ENCODE assay signal across 9 cellular contexts in the genomic region with DNA sequence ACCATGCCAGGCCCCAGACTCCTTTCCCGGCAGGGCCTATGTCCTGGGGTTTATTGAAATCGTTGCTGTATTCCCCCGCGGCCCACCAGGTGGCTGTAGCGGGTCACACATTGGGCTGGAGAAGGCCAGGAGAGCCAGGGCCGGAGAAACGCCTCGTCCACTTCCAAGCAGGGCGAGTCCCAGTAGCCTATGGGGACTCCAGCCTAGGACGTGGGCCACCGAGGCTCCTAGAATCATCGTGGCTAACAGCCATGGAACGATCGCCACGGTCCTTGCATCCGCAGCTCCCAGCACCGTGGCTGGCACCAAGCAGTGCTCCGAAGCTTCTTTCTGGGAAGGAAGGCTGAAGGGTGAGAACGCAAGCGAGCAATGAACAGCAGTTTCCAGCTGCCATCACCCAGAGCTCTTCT.
DNase-seq lines count a peak whose midpoint lies in the region; ATAC-seq, FAIRE-seq and TF ChIP-seq lines count a peak whose summit lies in the region.
"Had no signal": no experiment of that assay in that cellular context is flagged by ENCODE, and none has a peak within 500 bp of the region (broad histone marks: within the 10 kb centered on the region; RNA-seq: fewer than 3 reads in every experiment).

No MANE protein-coding gene starts in this region.

- no peaks in the 10 kb centered on the region for H3K4me1 ChIP-seq in HEK293 (ENCODE audit: control insufficient read depth, insufficient read depth, low read length)
- peaks cover 2% of the 10 kb centered on the region for H3K4me1 ChIP-seq in astrocyte (ENCODE audit: insufficient read depth, low read length)

- TF ChIP-seq CTCF in AG09319 (IDR thresholded peaks at IDR 0.05; ENCODE audit: low read depth, low read length): peak; percentile 81
- TF ChIP-seq CTCF in HEK293 (tag by site-specific recombination; IDR thresholded peaks at IDR 0.05): peak; percentile 43; the same call in 1 of the 2 replicates
- TF ChIP-seq CTCF in astrocyte (IDR thresholded peaks at IDR 0.05; ENCODE audit: insufficient read depth, low read depth, low read length): peak; percentile 63

- H3K27ac ChIP-seq in HEK293 (ENCODE audit: extremely low read depth, low read depth, low read length): no peak overlapping the region
- no peak overlapping the region for H3K27ac ChIP-seq in astrocyte (ENCODE audit: low read depth, low read length)

- H3K27ac Mint-ChIP-seq in astrocyte (ENCODE audit: unreplicated experiment): no peak overlapping the region

- ATAC-seq in HG02981 (IDR thresholded peaks at IDR 0.05; ENCODE audit: unreplicated experiment) (no peak), HG03354 (IDR thresholded peaks at IDR 0.05; ENCODE audit: poor library complexity, severe bottlenecking, unreplicated experiment) (no peak)

- H3K79me2 ChIP-seq in astrocyte (ENCODE audit: insufficient read depth, low read length): no peaks in the 10 kb centered on the region

- no peak overlapping the region for H3K4me3 Mint-ChIP-seq in astrocyte (ENCODE audit: unreplicated experiment)

- H3K36me3 ChIP-seq in HEK293 (ENCODE audit: control insufficient read depth in 2 of 2, insufficient read depth in 1 of 2, low read length in 2 of 2) (no peaks in the 10 kb centered on the region), astrocyte (ENCODE audit: insufficient read depth, low read length) (no peaks in the 10 kb centered on the region)

- H3K9me3 ChIP-seq in HEK293 (ENCODE audit: control insufficient read depth, insufficient read depth, low read depth, low read length): no peaks in the 10 kb centered on the region
- H3K9me3 ChIP-seq in astrocyte (ENCODE audit: insufficient read depth, low read depth, low read length): no peaks in the 10 kb centered on the region

- no peaks in the 10 kb centered on the region for H3K9me3 Mint-ChIP-seq in astrocyte (ENCODE audit: unreplicated experiment)

- no peaks in the 10 kb centered on the region for H3K36me3 Mint-ChIP-seq in astrocyte (ENCODE audit: low read depth, unreplicated experiment)

- peaks cover 11% of the 10 kb centered on the region for H3K27me3 Mint-ChIP-seq in astrocyte (ENCODE audit: low read depth, unreplicated experiment)

- POLR2A ChIA-PET in HEK293 (lab: Yijun Ruan, JAX): no interaction called here

- H4K20me1 ChIP-seq in astrocyte (ENCODE audit: insufficient read depth, low read length): no peaks in the 10 kb centered on the region

- DNase-seq in AG09319 (ENCODE audit: extremely low read depth, low read depth) (peak; percentile 20), astrocyte (ENCODE audit: low read depth) (peak; percentile 43), iPS DF 19.7 (ENCODE audit: low read depth, low spot score) (peak; percentile 65), smooth muscle cell of the brain vasculature (ENCODE audit: low read depth, low spot score) (peak; percentile 41), NCI-H2107 treated with DMSO at 0.1 percent for 48 hours (lab: John Stamatoyannopoulos, UW; ENCODE audit: unreplicated experiment) (no peak)

- H2AFZ ChIP-seq in astrocyte (ENCODE audit: low read depth, low read length): peak overlapping the region; percentile 93

- FAIRE-seq in astrocyte (lab: Jason Lieb, UNC): no peak
- FAIRE-seq: colon had no signal

- H3K4me3 ChIP-seq in HEK293 (ENCODE audit: low read depth, low read length): no peak overlapping the region
- H3K4me3 ChIP-seq in astrocyte (ENCODE audit: insufficient read depth, low read depth, low read length): no peak overlapping the region

- H3K27me3 ChIP-seq in astrocyte (ENCODE audit: insufficient read depth, low read length): no peaks in the 10 kb centered on the region

- CTCF ChIA-PET in HEK293 (lab: Yijun Ruan, JAX): interaction anchor here (0.5 to 1.6 kb wide), 9 partner anchors 10 to 507 kb away, joined by 3 to 21 read pairs (median 4); no protein-coding TSS in a partner anchor

- no peak overlapping the region for H3K9ac ChIP-seq in astrocyte (ENCODE audit: low read length)

- no peaks in the 10 kb centered on the region for H3K4me1 Mint-ChIP-seq in astrocyte (ENCODE audit: low read depth, unreplicated experiment)

- peak overlapping the region; percentile 81 for H3K4me2 ChIP-seq in astrocyte (ENCODE audit: low read length)

TF ChIP-seq in HEK293, 187 proteins besides CTCF, POLR2A, EP300 and RAD21:
- no peak for TF ChIP-seq ZNF837 (tag by site-specific recombination; IDR thresholded peaks at IDR 0.05)
- peak; percentile 33; the same call in 1 of the 2 replicates for TF ChIP-seq ZNF654 (tag by site-specific recombination; IDR thresholded peaks at IDR 0.05; ENCODE audit: low read depth)
TF ChIP-seq in HEK293: peak in this region for 1.
